In the genomic region with DNA sequence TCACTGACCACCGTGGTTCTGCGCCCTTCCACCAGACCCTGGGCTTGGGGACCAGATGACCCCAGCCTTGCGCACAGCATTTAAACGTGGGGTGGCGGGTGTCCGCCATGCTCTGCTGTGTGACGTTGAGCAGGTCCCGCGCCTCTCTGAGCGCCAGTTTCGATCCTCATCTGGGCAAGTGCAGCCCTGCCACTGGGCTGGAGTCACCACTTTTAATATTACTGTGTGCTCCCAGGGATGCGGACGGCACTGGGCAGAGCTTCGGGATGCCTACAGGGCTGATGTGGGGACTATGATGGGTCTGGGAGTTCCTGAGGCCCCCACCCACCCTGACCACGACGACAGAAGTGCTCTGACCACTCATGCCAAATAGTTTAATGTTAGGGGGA, we compare ENCODE assay signal across 6 cellular contexts. TPM values are rescaled to one million over a fixed set of nuclear protein-coding genes. Genes with fewer than 3 reads are reported as not detected.
DNase-seq lines count a peak whose midpoint lies in the region; ATAC-seq and TF ChIP-seq lines count a peak whose summit lies in the region.

No MANE protein-coding gene starts in this region.

- H3K4me3 ChIP-seq in OCI-LY1 (ENCODE audit: low read depth, low read length, poor library complexity, severe bottlenecking) (peak overlapping the region; percentile 71), epithelial cell of esophagus (ENCODE audit: low read length) (peak overlapping the region; percentile 57), smooth muscle cell (peak overlapping the region; percentile 72)

- H3K36me3 ChIP-seq in OCI-LY1 (ENCODE audit: insufficient read depth, low read length) (no peaks in the 10 kb centered on the region), smooth muscle cell (ENCODE audit: low read depth) (no peaks in the 10 kb centered on the region)

- no peak for DNase-seq in epithelial cell of esophagus (ENCODE audit: low read depth)
- DNase-seq in smooth muscle cell (lab: John Stamatoyannopoulos, UW; ENCODE audit: unreplicated experiment) = no peak
- DNase-seq in NCI-H69 (lab: John Stamatoyannopoulos, UW) = no peak
- DNase-seq in NCI-H2081 treated with DMSO at 0.1 percent for 48 hours (lab: John Stamatoyannopoulos, UW) = no peak
- no peak for DNase-seq in left lobe of liver (ENCODE audit: low spot score)

- H3K27ac ChIP-seq in OCI-LY1 (ENCODE audit: low read depth, low read length, poor library complexity, severe bottlenecking) (no peak overlapping the region), smooth muscle cell (ENCODE audit: low read depth) (peak overlapping the region; percentile 5)

- no peak for ATAC-seq in left lobe of liver

- H3K9me2 ChIP-seq in OCI-LY1 (ENCODE audit: low read depth, low read length) = no peaks in the 10 kb centered on the region

- no peaks in the 10 kb centered on the region for H4K20me1 ChIP-seq in OCI-LY1 (ENCODE audit: insufficient read depth, low read length)
- no peaks in the 10 kb centered on the region for H4K20me1 ChIP-seq in smooth muscle cell (ENCODE audit: low read depth)

- H3K4me2 ChIP-seq in OCI-LY1 (ENCODE audit: low read length) (peak overlapping the region; percentile 94), smooth muscle cell (peak overlapping the region; percentile 94)

- H3K79me2 ChIP-seq in OCI-LY1 (ENCODE audit: insufficient read depth, low read length) (no peaks in the 10 kb centered on the region), smooth muscle cell (ENCODE audit: low read depth) (no peaks in the 10 kb centered on the region)

- H3K9me3 ChIP-seq in OCI-LY1 (ENCODE audit: low read length) (no peaks in the 10 kb centered on the region), smooth muscle cell (replicated peaks; ENCODE audit: low read depth) (no peaks in the 10 kb centered on the region)

- no peaks in the 10 kb centered on the region for H3F3A ChIP-seq in OCI-LY1 (ENCODE audit: insufficient read depth, low read length)
- H3F3A ChIP-seq in smooth muscle cell (ENCODE audit: low read depth) = no peaks in the 10 kb centered on the region

- TF ChIP-seq CTCF in OCI-LY1 (IDR thresholded peaks at IDR 0.05; ENCODE audit: low read length) = no peak
- no peak for TF ChIP-seq CTCF in epithelial cell of esophagus (IDR thresholded peaks at IDR 0.05; ENCODE audit: insufficient read depth, low read depth, low read length, missing control alignments)
- TF ChIP-seq CTCF in smooth muscle cell (IDR thresholded peaks at IDR 0.05; ENCODE audit: borderline replicate concordance, insufficient read depth, poor library complexity, severe bottlenecking) = no peak

- WGBS in smooth muscle cell (ENCODE audit: low lambda C conversion rate) = 61% methylated on average over 16 of the region's 16 CpGs

- H2AFZ ChIP-seq in OCI-LY1 (ENCODE audit: low read length) = no peak overlapping the region
- peak overlapping the region; percentile 73 for H2AFZ ChIP-seq in smooth muscle cell (ENCODE audit: low read depth)

- peaks cover 18% of the 10 kb centered on the region for H3K4me1 ChIP-seq in OCI-LY1 (ENCODE audit: insufficient read depth, low read length, severe bottlenecking)
- H3K4me1 ChIP-seq in smooth muscle cell (ENCODE audit: low read depth) = no peaks in the 10 kb centered on the region

- peak overlapping the region; percentile 68; the same call in 1 of the 2 replicates for H3K9ac ChIP-seq in OCI-LY1 (ENCODE audit: low read length)
- H3K9ac ChIP-seq in smooth muscle cell (ENCODE audit: low read depth) = peak overlapping the region; percentile 57

- H3K27me3 ChIP-seq in OCI-LY1 (ENCODE audit: insufficient read depth, low read length) (0 out of 2 replicates have a peak, but pooled peaks cover 4% of the 10 kb centered on the region), smooth muscle cell (ENCODE audit: low read depth) (no peaks in the 10 kb centered on the region)

RNA-seq across cellular contexts. Expression of a gene that starts 1.2 kb away (rescaled TPM):
- total RNA-seq in smooth muscle cell (0.67 and 9.2 TPM in 2 replicates), left lobe of liver (41.6 TPM)
- polyA plus RNA-seq in smooth muscle cell = 15.6 and 17.6 TPM in 2 replicates

RNA-seq across cellular contexts. Expression of a gene that starts 8.6 kb away (rescaled TPM):
- total RNA-seq in smooth muscle cell = not detected in 2 replicates
- not detected in 2 replicates for polyA plus RNA-seq in smooth muscle cell
- 0.15 TPM for total RNA-seq in left lobe of liver

RNA-seq across cellular contexts. Expression of a gene that starts 19.6 kb away (rescaled TPM):
- total RNA-seq in smooth muscle cell (not detected in 2 replicates), left lobe of liver (9.7 TPM)
- not detected in 2 replicates for polyA plus RNA-seq in smooth muscle cell

RNA-seq across cellular contexts. Expression of a gene that starts 24.2 kb away (rescaled TPM):
- total RNA-seq in smooth muscle cell (110 and 111 TPM in 2 replicates), left lobe of liver (192 TPM)
- polyA plus RNA-seq in smooth muscle cell = 201 and 207 TPM in 2 replicates

RNA-seq across cellular contexts. Expression of a gene that starts 43.5 kb away (rescaled TPM):
- total RNA-seq in smooth muscle cell (2.6 and 5.0 TPM in 2 replicates), left lobe of liver (not detected)
- 0.77 and 3.1 TPM in 2 replicates for polyA plus RNA-seq in smooth muscle cell

Comparison
In these comparisons a context has a peak if more than half of its experiments do, and no peak if none do; other contexts are left out.
1. RNA of a gene that starts 19.6 kb away (total RNA-seq): 9.7 TPM in left lobe of liver (single experiment); not detected in smooth muscle cell; every median in the first group is over 10 times any median in the second.
2. Peak in every context shown above with its lines, with median percentiles within 50 percentile points of each other: H3K4me3 ChIP-seq.